ENCODE assay signal across 8 cellular contexts in the genomic region with DNA sequence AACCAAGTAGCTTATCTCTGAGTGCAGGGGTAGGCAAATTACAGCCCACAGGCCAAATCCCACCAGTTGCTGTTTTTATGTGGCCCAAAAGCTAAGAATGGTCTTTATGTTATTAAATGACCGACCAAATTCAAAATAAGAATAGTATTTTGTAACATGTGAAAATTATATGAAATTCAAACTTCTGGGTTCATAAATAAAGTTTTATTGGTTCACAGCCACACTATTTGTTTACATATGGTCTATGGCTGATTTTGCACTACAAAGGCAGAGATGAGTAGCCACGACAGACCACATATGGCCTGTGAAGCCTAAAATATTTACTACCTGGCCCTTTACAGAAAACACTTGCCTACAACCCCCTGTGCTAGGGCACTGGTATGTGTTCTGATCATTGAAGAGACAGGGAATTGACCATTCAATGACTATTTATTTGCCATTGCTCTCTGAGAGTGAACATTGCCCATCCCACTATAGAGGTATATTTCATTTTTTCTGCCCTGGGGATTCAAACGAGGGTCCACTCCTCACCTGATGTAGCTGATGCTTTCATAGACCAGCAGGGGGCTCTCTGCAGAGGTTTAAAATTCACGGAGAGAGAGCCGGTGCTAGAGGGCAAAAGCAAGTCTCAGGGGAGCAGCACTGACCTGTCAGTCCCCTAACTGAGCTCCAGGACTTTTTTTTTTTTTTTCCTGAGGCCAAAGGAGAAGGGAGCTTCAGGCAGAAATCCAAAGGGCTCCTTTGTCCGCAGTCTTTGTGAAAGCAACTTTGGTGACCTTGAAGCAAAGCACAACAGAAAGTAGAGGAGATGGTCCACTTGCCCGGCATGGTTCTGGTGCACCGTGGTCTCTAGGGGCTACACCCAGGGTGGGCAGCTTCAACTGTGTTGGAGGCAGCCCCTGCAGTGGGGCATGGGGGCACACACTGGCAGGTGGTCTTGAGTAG. TPM values are rescaled to one million over a fixed set of nuclear protein-coding genes. Genes with fewer than 3 reads are reported as not detected.
DNase-seq lines count a peak whose midpoint lies in the region; ATAC-seq and TF ChIP-seq lines count a peak whose summit lies in the region.

No MANE protein-coding gene starts in this region.

- no peak overlapping the region for H3K4me2 ChIP-seq in osteoblast (ENCODE audit: insufficient read depth, low read length)

- TF ChIP-seq EP300 in esophagus muscularis mucosa (IDR thresholded peaks at IDR 0.05) = no peak

- CTCF ChIA-PET in activated CD4-positive, alpha-beta memory T cell treated with anti-CD3 and anti-CD28 coated beads for 36 hours (lab: Charles Lee) = interaction anchor here (0.5 to 9.9 kb wide), 33 partner anchors 9 to 281 kb away, joined by 3 to 220 read pairs (median 4); partner anchors contain the start of genes DNALI1 and MTF1

- in situ Hi-C loops in GM13977 (cut with MboI; ENCODE audit: low pct_unique_long_range_greater_than_20kb, low sequenced_read_pairs, unreplicated experiment) = loop anchor here (10.0 kb wide), 1 partner anchor 72 kb away; no protein-coding TSS in a partner anchor

- intact Hi-C loops in activated CD4-positive, alpha-beta memory T cell treated with anti-CD3 and anti-CD28 coated beads for 36 hours (cut with micrococcal nuclease) = loop anchor here (1.0 kb wide), 1 partner anchor 79 kb away; no protein-coding TSS in a partner anchor
- intact Hi-C loops in esophagus muscularis mucosa (cut with DNase I) = no loop called here

- H3K4me3 Mint-ChIP-seq in activated CD4-positive, alpha-beta memory T cell treated with anti-CD3 and anti-CD28 coated beads for 36 hours = no peak overlapping the region

- H3K27me3 ChIP-seq in esophagus muscularis mucosa = peaks cover 0 to 23% (median 0%) of the 10 kb centered on the region in 4 donors
- H3K27me3 ChIP-seq in osteoblast (ENCODE audit: insufficient read depth, low read length) = peaks cover 2% of the 10 kb centered on the region

- H3K27ac ChIP-seq in esophagus muscularis mucosa (replicated peaks in 1 of 4) (no peak overlapping the region), osteoblast (ENCODE audit: low read depth, low read length) (no peak overlapping the region)

- WGBS in esophagus muscularis mucosa = 36% methylated on average over 8 of the region's 8 CpGs

- no peak overlapping the region for H2AFZ ChIP-seq in osteoblast (ENCODE audit: low read length)

- H3K4me1 ChIP-seq in esophagus muscularis mucosa (peaks cover 0 to 18% (median 15%) of the 10 kb centered on the region in 4 donors), osteoblast (ENCODE audit: insufficient read depth, low read length) (peaks cover 10% of the 10 kb centered on the region)

- no peaks in the 10 kb centered on the region for H3K9me3 Mint-ChIP-seq in activated CD4-positive, alpha-beta memory T cell treated with anti-CD3 and anti-CD28 coated beads for 36 hours

- H3K4me3 ChIP-seq in esophagus muscularis mucosa (no peak overlapping the region), osteoblast (ENCODE audit: insufficient read depth, low read length) (no peak overlapping the region)

- H3K4me1 Mint-ChIP-seq in activated CD4-positive, alpha-beta memory T cell treated with anti-CD3 and anti-CD28 coated beads for 36 hours (ENCODE audit: low read depth) = no peaks in the 10 kb centered on the region

- H3K27me3 Mint-ChIP-seq in activated CD4-positive, alpha-beta memory T cell treated with anti-CD3 and anti-CD28 coated beads for 36 hours = no peaks in the 10 kb centered on the region

- H3K9me3 ChIP-seq in esophagus muscularis mucosa (no peaks in the 10 kb centered on the region), osteoblast (ENCODE audit: low read depth, low read length) (no peaks in the 10 kb centered on the region)

- no peaks in the 10 kb centered on the region for H3K36me3 Mint-ChIP-seq in activated CD4-positive, alpha-beta memory T cell treated with anti-CD3 and anti-CD28 coated beads for 36 hours

- no peak overlapping the region for H3K27ac Mint-ChIP-seq in activated CD4-positive, alpha-beta memory T cell treated with anti-CD3 and anti-CD28 coated beads for 36 hours

- POLR2A ChIA-PET in activated CD4-positive, alpha-beta memory T cell treated with anti-CD3 and anti-CD28 coated beads for 36 hours (lab: Charles Lee) = no interaction called here

- TF ChIP-seq POLR2A in esophagus muscularis mucosa (IDR thresholded peaks at IDR 0.05; ENCODE audit: low read depth) = no peak

- H3K36me3 ChIP-seq in esophagus muscularis mucosa (no peaks in the 10 kb centered on the region), osteoblast (ENCODE audit: insufficient read depth, low read length) (no peaks in the 10 kb centered on the region)

- ATAC-seq in GM18907 (IDR thresholded peaks at IDR 0.05; ENCODE audit: unreplicated experiment) (no peak), GM19463 (IDR thresholded peaks at IDR 0.05; ENCODE audit: unreplicated experiment) (no peak)

- H3K79me2 ChIP-seq in osteoblast (ENCODE audit: insufficient read depth, low read length) = no peaks in the 10 kb centered on the region

- peak; percentile 73 for TF ChIP-seq CTCF in GM13977 (IDR thresholded peaks at IDR 0.05; ENCODE audit: extremely low read depth, insufficient read depth, missing control alignments)
- TF ChIP-seq CTCF in esophagus muscularis mucosa (IDR thresholded peaks at IDR 0.05) = peak; percentile 48 to 63 (median 56)
- TF ChIP-seq CTCF in osteoblast (IDR thresholded peaks at IDR 0.05; ENCODE audit: extremely low read depth, low read depth, low read length) = peak; percentile 75

- no peaks in the 10 kb centered on the region for H4K20me1 ChIP-seq in osteoblast (ENCODE audit: insufficient read depth, low read length)

- DNase-seq in AML-193 (lab: John Stamatoyannopoulos, UW) (peak; percentile 40 to 43), GM13977 (ENCODE audit: low spot score) (peak; percentile 70), NCI-H345 treated with DMSO at 0.1 percent for 48 hours (lab: John Stamatoyannopoulos, UW; ENCODE audit: unreplicated experiment) (peak; percentile 35), esophagus muscularis mucosa (ENCODE audit: extremely low spot score) (no peak), osteoblast (ENCODE audit: insufficient read length, low spot score, missing footprints) (no peak)
- peak; percentile 46 for DNase-seq in activated CD4-positive, alpha-beta memory T cell treated with anti-CD3 and anti-CD28 coated beads for 36 hours

RNA-seq across cellular contexts. Expression of gene GNL2, which starts 7.3 kb away (rescaled TPM):
- total RNA-seq in activated CD4-positive, alpha-beta memory T cell treated with anti-CD3 and anti-CD28 coated beads for 36 hours = 10 to 100 TPM; 70.7 to 71.2 TPM
- 10 to 100 TPM; 25.1 to 36.4 (median 27.0) TPM for total RNA-seq in esophagus muscularis mucosa
- total RNA-seq in osteoblast = 46.7 and 54.5 TPM in 2 replicates

RNA-seq across cellular contexts. Expression of gene RSPO1, which starts 31.7 kb away (rescaled TPM):
- not detected for total RNA-seq in activated CD4-positive, alpha-beta memory T cell treated with anti-CD3 and anti-CD28 coated beads for 36 hours
- total RNA-seq in esophagus muscularis mucosa (1 to 10 TPM; 1.0 to 1.8 (median 1.5) TPM), osteoblast (0.36 TPM in 1 of 2 replicates, not detected in the other)

RNA-seq across cellular contexts. Expression of gene DNALI1, which starts 46.3 kb away (rescaled TPM):
- under 1 TPM in 1 of 2 experiments, not detected in 1; 0.29 TPM for total RNA-seq in activated CD4-positive, alpha-beta memory T cell treated with anti-CD3 and anti-CD28 coated beads for 36 hours
- total RNA-seq in esophagus muscularis mucosa (10 to 100 TPM; 10.4 to 15.7 (median 13.6) TPM), osteoblast (6.5 and 7.2 TPM in 2 replicates)

RNA-seq across cellular contexts. Expression of gene SNIP1, which starts 48.9 kb away (rescaled TPM):
- 10 to 100 TPM; 18.1 to 19.0 TPM for total RNA-seq in activated CD4-positive, alpha-beta memory T cell treated with anti-CD3 and anti-CD28 coated beads for 36 hours
- total RNA-seq in esophagus muscularis mucosa = 10 to 100 TPM in 3 of 4 donors, 1 to 10 TPM in 1; 9.8 to 19.9 (median 12.1) TPM
- total RNA-seq in osteoblast = 10.0 and 14.1 TPM in 2 replicates

Comparison
In these comparisons a context has a peak if more than half of its experiments do, and no peak if none do; other contexts are left out.
1. DNase-seq: peak in AML-193 (2 of 2), GM13977 (single experiment), NCI-H345 treated with DMSO at 0.1 percent for 48 hours (single experiment) and activated CD4-positive, alpha-beta memory T cell treated with anti-CD3 and anti-CD28 coated beads for 36 hours (single experiment); none in esophagus muscularis mucosa (single experiment) and osteoblast (single experiment).
2. Peak in every context shown above with its lines, with median percentiles within 50 percentile points of each other: CTCF ChIP-seq.